Comparison of ENCODE assay signal across 10 cellular contexts in genomic region chr19:46977548-46977947, GRCh38. TPM values are rescaled to one million over a fixed set of nuclear protein-coding genes. Genes with fewer than 3 reads are reported as not detected.
DNase-seq lines count a peak whose midpoint lies in the region; ATAC-seq and TF ChIP-seq lines count a peak whose summit lies in the region.
"Had no signal": no experiment of that assay in that cellular context is flagged by ENCODE, and none has a peak within 500 bp of the region (broad histone marks: within the 10 kb centered on the region; RNA-seq: fewer than 3 reads in every experiment).

No MANE protein-coding gene starts in this region.

- H3K36me3 ChIP-seq in brain microvascular endothelial cell (replicated peaks), result no peaks in the 10 kb centered on the region
- H3K36me3 ChIP-seq in lung (ENCODE audit: control insufficient read depth in 2 of 2, insufficient read depth in 2 of 2, low read length in 2 of 2), result no peaks in the 10 kb centered on the region

- H3K27me3 Mint-ChIP-seq in HFFc6 (ENCODE audit: insufficient read depth), result peaks cover 3% of the 10 kb centered on the region
- no peaks in the 10 kb centered on the region for H3K27me3 Mint-ChIP-seq in stimulated activated memory B cell treated with anti-CD40 and anti-IgM and Interleukin-4, amounts not matched to agents 10 μg/mL and 1 μg/mL and 100 μg/mL, for 72 hours

- H3K9me3 Mint-ChIP-seq in HFFc6, result no peaks in the 10 kb centered on the region
- H3K9me3 Mint-ChIP-seq in stimulated activated memory B cell treated with anti-CD40 and anti-IgM and Interleukin-4, amounts not matched to agents 10 μg/mL and 1 μg/mL and 100 μg/mL, for 72 hours, result no peaks in the 10 kb centered on the region

- H3K4me3 Mint-ChIP-seq in HFFc6, result peak overlapping the region; percentile 23; the same call in 1 of the 2 replicates
- no peak overlapping the region for H3K4me3 Mint-ChIP-seq in stimulated activated memory B cell treated with anti-CD40 and anti-IgM and Interleukin-4, amounts not matched to agents 10 μg/mL and 1 μg/mL and 100 μg/mL, for 72 hours

- H3K27ac ChIP-seq in brain microvascular endothelial cell (peak overlapping the region; percentile 98), lung (ENCODE audit: low read depth in 1 of 2, low read length in 1 of 2) (peak overlapping the region; percentile 89 to 96)

- H3K4me1 Mint-ChIP-seq in HFFc6 (ENCODE audit: low read depth), result peaks cover 79% of the 10 kb centered on the region
- H3K4me1 Mint-ChIP-seq in stimulated activated memory B cell treated with anti-CD40 and anti-IgM and Interleukin-4, amounts not matched to agents 10 μg/mL and 1 μg/mL and 100 μg/mL, for 72 hours, result peaks cover 29% of the 10 kb centered on the region

- H3K36me3 Mint-ChIP-seq in HFFc6 (ENCODE audit: low read depth), result peaks cover 15% of the 10 kb centered on the region
- peaks cover 8% of the 10 kb centered on the region for H3K36me3 Mint-ChIP-seq in stimulated activated memory B cell treated with anti-CD40 and anti-IgM and Interleukin-4, amounts not matched to agents 10 μg/mL and 1 μg/mL and 100 μg/mL, for 72 hours

- ATAC-seq in lung (ENCODE audit: insufficient read depth, low FRiP score), result no peak
- no peak for ATAC-seq in stimulated activated memory B cell treated with anti-CD40 and anti-IgM and Interleukin-4, amounts not matched to agents 10 μg/mL and 1 μg/mL and 100 μg/mL, for 72 hours
- ATAC-seq in HG02840 (IDR thresholded peaks at IDR 0.05; ENCODE audit: low FRiP score, unreplicated experiment), result no peak
- ATAC-seq in GM21619 (IDR thresholded peaks at IDR 0.05; ENCODE audit: unreplicated experiment), result no peak

- H3K4me3 ChIP-seq in brain microvascular endothelial cell (ENCODE audit: low read depth, low read length) (no peak overlapping the region), lung (no peak overlapping the region)
- H3K4me3 ChIP-seq: MG63 had no signal

- DNase-seq in HFFc6, result no peak
- DNase-seq in brain microvascular endothelial cell, result no peak
- DNase-seq in lung (ENCODE audit: low spot score), result no peak
- no peak for DNase-seq in GM13977 (ENCODE audit: low spot score)
- no peak for DNase-seq in COLO829 (ENCODE audit: low spot score)
- DNase-seq: GOT3 had no signal

- no peak for TF ChIP-seq CTCF in HFFc6 (IDR thresholded peaks at IDR 0.05)
- TF ChIP-seq CTCF in brain microvascular endothelial cell (IDR thresholded peaks at IDR 0.05; ENCODE audit: low read depth, low read length, missing control alignments), result no peak
- TF ChIP-seq CTCF in lung (IDR thresholded peaks at IDR 0.05; ENCODE audit: control extremely low read depth, extremely low read depth), result no peak
- no peak for TF ChIP-seq CTCF in GM13977 (IDR thresholded peaks at IDR 0.05; ENCODE audit: extremely low read depth, insufficient read depth, missing control alignments)

- no peaks in the 10 kb centered on the region for H3K27me3 ChIP-seq in brain microvascular endothelial cell (replicated peaks)
- no peaks in the 10 kb centered on the region for H3K27me3 ChIP-seq in lung (ENCODE audit: control insufficient read depth, insufficient read depth)
- H3K27me3 ChIP-seq: MG63 had no signal

- WGBS in lung, 2 donors, result 83 to 87% methylated on average over 7 of the region's 7 CpGs

- peak overlapping the region; percentile 95 for H3K27ac Mint-ChIP-seq in HFFc6
- H3K27ac Mint-ChIP-seq in stimulated activated memory B cell treated with anti-CD40 and anti-IgM and Interleukin-4, amounts not matched to agents 10 μg/mL and 1 μg/mL and 100 μg/mL, for 72 hours, result peak overlapping the region; percentile 4

- no peaks in the 10 kb centered on the region for H3K9me3 ChIP-seq in lung (ENCODE audit: control insufficient read depth in 2 of 2, insufficient read depth in 1 of 2, low read length in 1 of 2)
- H3K9me3 ChIP-seq: MG63 had no signal

- H3K4me1 ChIP-seq in lung (ENCODE audit: control insufficient read depth in 2 of 2, insufficient read depth in 2 of 2, low read length in 2 of 2), result peaks cover 35 to 45% of the 10 kb centered on the region in 2 donors

- in situ Hi-C loops in brain microvascular endothelial cell (cut with HindIII; ENCODE audit: low pct_ligation_motif_present, low sequenced_read_pairs) (no loop called here), GM13977 (cut with MboI; ENCODE audit: low pct_unique_long_range_greater_than_20kb, low sequenced_read_pairs, unreplicated experiment) (no loop called here)

RNA-seq across cellular contexts. Expression of gene NPAS1, which starts 42.1 kb away (rescaled TPM):
- total RNA-seq in HFFc6 (2021; fragmentation: NEBNext Ultra II Directional; extraction: Animal tissue kit (Norgen Biotek cat#: 25700)), result 10 to 100 TPM in 1 of 6 experiments, 1 to 10 TPM in 5; 2.2 to 11.5 (median 3.6) TPM
- 1 to 10 TPM in 1 of 2 donors, under 1 TPM in 1; 0.31 to 1.0 TPM for total RNA-seq in lung
- 1 to 10 TPM in 1 of 2 donors, under 1 TPM in 1; 0.35 to 1.2 TPM for polyA plus RNA-seq in lung
